ENCODE assay signal across 8 cellular contexts in the genomic region with DNA sequence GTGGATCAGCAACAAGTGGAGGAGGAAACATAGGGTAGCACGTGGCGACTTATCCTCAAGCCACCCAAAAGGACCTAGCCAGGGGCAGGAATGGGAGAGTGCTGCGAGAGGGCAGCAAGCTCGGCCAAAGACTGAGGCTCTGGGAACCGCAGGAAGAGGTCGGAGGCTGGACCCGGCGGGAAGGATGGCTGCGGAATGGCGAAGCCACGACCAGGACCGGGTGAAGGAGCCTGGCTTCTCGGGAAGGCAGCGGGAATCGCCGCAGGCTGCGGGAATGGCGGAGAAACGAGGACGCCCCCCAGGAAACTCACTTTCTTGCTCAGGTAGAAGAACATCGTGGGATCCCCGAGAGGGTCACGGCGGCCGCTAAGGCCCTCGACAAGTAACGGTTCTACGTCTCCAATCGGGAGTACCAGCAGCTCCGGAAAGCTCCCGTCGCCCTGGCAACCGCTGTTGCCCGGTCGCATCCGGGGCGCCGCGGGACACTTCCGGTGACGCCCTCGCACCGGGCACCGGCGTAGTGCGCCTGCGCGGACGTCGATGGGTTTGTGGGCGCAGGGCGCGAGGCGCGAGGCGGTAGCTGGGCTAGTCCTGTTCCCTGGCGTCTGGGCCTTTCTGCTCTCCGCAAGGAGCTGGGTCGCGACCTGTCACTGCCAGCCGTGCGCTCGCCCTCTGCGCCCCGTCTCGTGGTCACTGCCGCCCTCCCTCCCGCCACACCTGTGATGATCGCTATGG. TPM values are rescaled to one million over a fixed set of nuclear protein-coding genes. Genes with fewer than 3 reads are reported as not detected.
DNase-seq lines count a peak whose midpoint lies in the region; ATAC-seq and TF ChIP-seq lines count a peak whose summit lies in the region.

TSS of gene WDR35 (minus strand) at position 425 of the 735 bp plus-strand sequence. CDS start at position 335, 90 bp downstream.

- peaks cover 18% of the 10 kb centered on the region for H3K4me1 Mint-ChIP-seq in T-helper 1 cell treated with Interleukin-12 subunit alpha and Interleukin-12 subunit beta and Interleukin-4 antibody, amounts not matched to agents 30 μg/mL and 1 μg/mL, for 36 hours (ENCODE audit: low read depth)

- 0% methylated on average over 68 to 69 of the region's 69 CpGs for WGBS in aorta, 2 donors

- H3K27me3 Mint-ChIP-seq in T-helper 1 cell treated with Interleukin-12 subunit alpha and Interleukin-12 subunit beta and Interleukin-4 antibody, amounts not matched to agents 30 μg/mL and 1 μg/mL, for 36 hours (ENCODE audit: low read depth): peaks cover 36% of the 10 kb centered on the region

- no peaks in the 10 kb centered on the region for H3K36me3 ChIP-seq in ascending aorta
- no peaks in the 10 kb centered on the region for H3K36me3 ChIP-seq in rectal smooth muscle tissue (ENCODE audit: control insufficient read depth, insufficient read depth, low read length)
- no peaks in the 10 kb centered on the region for H3K36me3 ChIP-seq in aorta (ENCODE audit: control insufficient read depth in 1 of 2, insufficient read depth in 2 of 2, low read length in 1 of 2)

- H3K9ac ChIP-seq in rectal smooth muscle tissue (ENCODE audit: low read length): no peak within 1 kb of the TSS

- intact Hi-C loops in ascending aorta (cut with DNase I) (loop anchor here (2.0 kb wide), 1 partner anchor 23 kb away; the partner anchor contains the start of gene MATN3), aorta (cut with DNase I) (loop anchor here in 1 of 2 donors (2.0 kb wide), 1 partner anchor 23 kb away; the partner anchor contains the start of gene MATN3)

- H3K27me3 ChIP-seq in ascending aorta: no peaks in the 10 kb centered on the region
- H3K27me3 ChIP-seq in rectal smooth muscle tissue (ENCODE audit: control insufficient read depth, insufficient read depth, low read length): no peaks in the 10 kb centered on the region
- no peaks in the 10 kb centered on the region for H3K27me3 ChIP-seq in aorta (ENCODE audit: control insufficient read depth in 1 of 2, insufficient read depth in 2 of 2, low read length in 1 of 2)

- H3K27ac ChIP-seq in ascending aorta (peak within 1 kb of the TSS; percentile 24 to 35), rectal smooth muscle tissue (ENCODE audit: low read depth, low read length) (peak within 1 kb of the TSS; percentile 63), aorta (ENCODE audit: low read depth in 1 of 2, low read length in 2 of 2) (peak within 1 kb of the TSS in 1 of 2 donors; percentile 72)

- no peaks in the 10 kb centered on the region for H3K9me3 Mint-ChIP-seq in T-helper 1 cell treated with Interleukin-12 subunit alpha and Interleukin-12 subunit beta and Interleukin-4 antibody, amounts not matched to agents 30 μg/mL and 1 μg/mL, for 36 hours

- peak within 1 kb of the TSS; percentile 89 for H3K4me3 Mint-ChIP-seq in T-helper 1 cell treated with Interleukin-12 subunit alpha and Interleukin-12 subunit beta and Interleukin-4 antibody, amounts not matched to agents 30 μg/mL and 1 μg/mL, for 36 hours

- H3K27ac Mint-ChIP-seq in T-helper 1 cell treated with Interleukin-12 subunit alpha and Interleukin-12 subunit beta and Interleukin-4 antibody, amounts not matched to agents 30 μg/mL and 1 μg/mL, for 36 hours: peak within 1 kb of the TSS; percentile 79

- TF ChIP-seq CTCF in ascending aorta (IDR thresholded peaks at IDR 0.05): no peak

- H3K4me3 ChIP-seq in ascending aorta (peak within 1 kb of the TSS; percentile 58 to 67), rectal smooth muscle tissue (ENCODE audit: low read length) (peak within 1 kb of the TSS; percentile 97), aorta (ENCODE audit: low read length in 2 of 2) (peak within 1 kb of the TSS; percentile 43 to 81)

- H3K4me1 ChIP-seq in ascending aorta (peaks cover 0 to 5% of the 10 kb centered on the region in 2 donors), rectal smooth muscle tissue (ENCODE audit: control insufficient read depth, insufficient read depth, low read length) (no peaks in the 10 kb centered on the region), aorta (ENCODE audit: control insufficient read depth in 1 of 2, insufficient read depth in 2 of 2, low read length in 2 of 2) (no peaks in the 10 kb centered on the region)

- DNase-seq in NCI-H1694 treated with DMSO at 0.1 percent for 48 hours (lab: John Stamatoyannopoulos, UW) (peak; percentile 83), ascending aorta (ENCODE audit: low spot score in 2 of 2) (peak; percentile 58 to 94), hippocampal formation (lab: John Stamatoyannopoulos, UW) (peak; percentile 71 to 82), aorta (peak; percentile 94 to 97)

- ATAC-seq in GM18502 (IDR thresholded peaks at IDR 0.05; ENCODE audit: poor library complexity, unreplicated experiment) (peak; percentile 96), HG02885 (IDR thresholded peaks at IDR 0.05; ENCODE audit: poor library complexity, unreplicated experiment) (peak; percentile 95), aorta (ENCODE audit: low FRiP score) (peak; percentile 98)

- H3K9me3 ChIP-seq in ascending aorta (no peaks in the 10 kb centered on the region), aorta (ENCODE audit: control insufficient read depth, low read length) (no peaks in the 10 kb centered on the region)

- H3K36me3 Mint-ChIP-seq in T-helper 1 cell treated with Interleukin-12 subunit alpha and Interleukin-12 subunit beta and Interleukin-4 antibody, amounts not matched to agents 30 μg/mL and 1 μg/mL, for 36 hours (ENCODE audit: low read depth): no peaks in the 10 kb centered on the region

RNA-seq across cellular contexts. Expression of gene WDR35, which starts in this region (rescaled TPM):
- 2.1 TPM for total RNA-seq in ascending aorta
- total RNA-seq in aorta: 1 to 10 TPM; 7.5 to 9.8 TPM
- 1 to 10 TPM; 1.9 to 5.9 TPM for polyA plus RNA-seq in aorta
